ENCODE assay signal across 15 cellular contexts in genomic region chr2:163417596-163418337, GRCh38.
A peak's percentile ranks its signal among the peaks of the same experiment; 100 is the strongest.
DNase-seq lines count a peak whose midpoint lies in the region; ATAC-seq and TF ChIP-seq lines count a peak whose summit lies in the region.
"Had no signal": no experiment of that assay in that cellular context is flagged by ENCODE, and none has a peak within 500 bp of the region (broad histone marks: within the 10 kb centered on the region; RNA-seq: fewer than 3 reads in every experiment).

No MANE protein-coding gene starts in this region.

- no peak overlapping the region for H3K27ac Mint-ChIP-seq in GM23338

- peaks cover 4% of the 10 kb centered on the region; the same call in 2 of the 3 replicates for H3K4me1 Mint-ChIP-seq in GM23338

- no peak overlapping the region for H2AFZ ChIP-seq in GM23338

- H3K79me2 ChIP-seq in GM23338 (replicated peaks; ENCODE audit: insufficient read depth), result no peaks in the 10 kb centered on the region

- TF ChIP-seq CTCF in GM12865 (IDR thresholded peaks at IDR 0.05; ENCODE audit: insufficient read depth, low read depth, low read length, missing control alignments) (no peak), GM23338 (conservative IDR thresholded peaks at IDR 0.05; ENCODE audit: low read depth in 2 of 2) (no peak)

- no peak overlapping the region for H3K4me2 ChIP-seq in GM23338

- H3K36me3 Mint-ChIP-seq in GM23338 (ENCODE audit: low read depth), result no peaks in the 10 kb centered on the region
- H3K36me3 Mint-ChIP-seq: IgD-negative memory B cell had no signal

- H3K4me1 ChIP-seq in GM23338 (ENCODE audit: insufficient read depth), result no peaks in the 10 kb centered on the region
- H3K4me1 ChIP-seq: heart left ventricle had no signal

- no peak overlapping the region for H3K27ac ChIP-seq in GM23338 (ENCODE audit: low read depth)
- H3K27ac ChIP-seq: heart left ventricle, ovary had no signal

- peak; percentile 4 for DNase-seq in GM12865 (ENCODE audit: low read depth)
- DNase-seq in GM23338 (ENCODE audit: low spot score), result no peak
- no peak for DNase-seq in COLO829 (ENCODE audit: low spot score)
- DNase-seq in A172 (ENCODE audit: low spot score), result no peak
- DNase-seq: aorta; heart left ventricle; NCI-H2107; ovary; RPMI8226; stimulated activated CD4-positive, alpha-beta T cell treated with anti-CD3 and anti-CD28 coated beads, Interleukin-2, amount 100 ng/mL, for 48 hours had no signal

- H3K4me3 ChIP-seq in GM12865 (ENCODE audit: low read depth, low read length) (no peak overlapping the region), GM23338 (no peak overlapping the region)
- H3K4me3 ChIP-seq: heart left ventricle, ovary had no signal

- ATAC-seq in GM19351 (IDR thresholded peaks at IDR 0.05; ENCODE audit: unreplicated experiment) (peak; percentile 90), HG02759 (IDR thresholded peaks at IDR 0.05; ENCODE audit: unreplicated experiment) (peak; percentile 80), HG03442 (IDR thresholded peaks at IDR 0.05; ENCODE audit: unreplicated experiment) (peak; percentile 85), GM23338 (no peak), HG02870 (IDR thresholded peaks at IDR 0.05; ENCODE audit: unreplicated experiment) (no peak)
- ATAC-seq: heart left ventricle had no signal

- H4K20me1 ChIP-seq in GM23338 (replicated peaks; ENCODE audit: insufficient read depth), result no peaks in the 10 kb centered on the region

- no peaks in the 10 kb centered on the region for H3K36me3 ChIP-seq in GM23338 (ENCODE audit: insufficient read depth)
- H3K36me3 ChIP-seq: heart left ventricle, ovary had no signal

- H3F3A ChIP-seq in GM23338 (replicated peaks; ENCODE audit: low read depth), result no peaks in the 10 kb centered on the region

- H3K4me3 Mint-ChIP-seq in GM23338, result no peak overlapping the region

- no peaks in the 10 kb centered on the region for H3K27me3 ChIP-seq in GM23338 (ENCODE audit: insufficient read depth)
- H3K27me3 ChIP-seq: heart left ventricle, ovary had no signal

- no peaks in the 10 kb centered on the region for H3K9me2 ChIP-seq in GM23338 (ENCODE audit: insufficient read depth)

- no peaks in the 10 kb centered on the region for H3K27me3 Mint-ChIP-seq in GM23338 (ENCODE audit: insufficient read depth, low read depth, poor library complexity)
- H3K27me3 Mint-ChIP-seq: IgD-negative memory B cell had no signal

- H3K9me3 Mint-ChIP-seq in GM23338, result no peaks in the 10 kb centered on the region

TF ChIP-seq in GM23338, 12 proteins besides CTCF, POLR2A, EP300 and RAD21:
- TF ChIP-seq STAT1 (IDR thresholded peaks at IDR 0.05; ENCODE audit: unreplicated experiment), result no peak
- no peak for TF ChIP-seq EZH2phosphoT487 (IDR thresholded peaks at IDR 0.05; ENCODE audit: unreplicated experiment)
- no peak for TF ChIP-seq NANOG (IDR thresholded peaks at IDR 0.05; ENCODE audit: borderline replicate concordance)
- TF ChIP-seq CREB1 (CRISPR knock-in tag; IDR thresholded peaks at IDR 0.05; ENCODE audit: low read depth), result no peak

Comparison
In these comparisons a context has a peak if more than half of its experiments do, and no peak if none do; other contexts are left out.
1. ATAC-seq: peak in GM19351 (single experiment), HG02759 (single experiment) and HG03442 (single experiment); none in GM23338 (single experiment) and HG02870 (single experiment).